Comparison of ENCODE assay signal across 11 cellular contexts in genomic region chr20:10647471-10647870, GRCh38. TPM values are rescaled to one million over a fixed set of nuclear protein-coding genes. Genes with fewer than 3 reads are reported as not detected.
A peak's percentile ranks its signal among the peaks of the same experiment; 100 is the strongest.
DNase-seq lines count a peak whose midpoint lies in the region; ATAC-seq and TF ChIP-seq lines count a peak whose summit lies in the region.
"Had no signal": no experiment of that assay in that cellular context is flagged by ENCODE, and none has a peak within 500 bp of the region (broad histone marks: within the 10 kb centered on the region; RNA-seq: fewer than 3 reads in every experiment).

No MANE protein-coding gene starts in this region.

- WGBS in esophagus muscularis mucosa = 79% methylated on average over 9 of the region's 9 CpGs

- peak overlapping the region; percentile 42 to 83 (median 82) for H3K27ac Mint-ChIP-seq in nephron
- H3K27ac Mint-ChIP-seq: effector memory CD8-positive, alpha-beta T cell; IgD-negative memory B cell; naive thymus-derived CD8-positive, alpha-beta T cell had no signal

- H3K4me1 Mint-ChIP-seq in nephron = peaks cover 90% of the 10 kb centered on the region
- H3K4me1 Mint-ChIP-seq: IgD-negative memory B cell had no signal

- intact Hi-C loops in esophagus muscularis mucosa (cut with DNase I) = loop anchor here (10.0 kb wide), 1 partner anchor 93 kb away; no protein-coding TSS in a partner anchor

- H3K9me3 ChIP-seq in esophagus muscularis mucosa = no peaks in the 10 kb centered on the region

- in situ Hi-C loops in astrocyte of the spinal cord (cut with HindIII; ENCODE audit: low sequenced_read_pairs) = no loop called here

- H3K4me3 ChIP-seq in GM06990 (replicated peaks; ENCODE audit: low read depth, low read length) = no peak overlapping the region
- H3K4me3 ChIP-seq in astrocyte of the spinal cord (ENCODE audit: low read depth, low read length) = no peak overlapping the region
- H3K4me3 ChIP-seq in esophagus muscularis mucosa = no peak overlapping the region

- H3K9me3 Mint-ChIP-seq in nephron = no peaks in the 10 kb centered on the region
- H3K9me3 Mint-ChIP-seq: effector memory CD8-positive, alpha-beta T cell; IgD-negative memory B cell; naive thymus-derived CD8-positive, alpha-beta T cell had no signal

- DNase-seq in GM06990 (ENCODE audit: extremely low read depth, insufficient read length) (no peak), astrocyte of the spinal cord (ENCODE audit: low read depth, low spot score) (no peak), esophagus muscularis mucosa (ENCODE audit: extremely low spot score) (no peak), C1 segment of cervical spinal cord (lab: John Stamatoyannopoulos, UW) (no peak), NCI-H2171 treated with DMSO at 0.1 percent for 48 hours (lab: John Stamatoyannopoulos, UW) (no peak)
- DNase-seq in stimulated activated naive CD4-positive, alpha-beta T cell treated with Interleukin-2 at 50 U/mL for 16 hours (lab: John Stamatoyannopoulos, UW) = no peak
- DNase-seq: effector memory CD8-positive, alpha-beta T cell; naive thymus-derived CD8-positive, alpha-beta T cell had no signal

- peak; percentile 42 for ATAC-seq in HG02642 (IDR thresholded peaks at IDR 0.05; ENCODE audit: poor library complexity, unreplicated experiment)
- ATAC-seq: effector memory CD8-positive, alpha-beta T cell; naive thymus-derived CD8-positive, alpha-beta T cell had no signal

- no peak overlapping the region for H3K4me3 Mint-ChIP-seq in nephron
- H3K4me3 Mint-ChIP-seq: effector memory CD8-positive, alpha-beta T cell; IgD-negative memory B cell; naive thymus-derived CD8-positive, alpha-beta T cell had no signal

- no peaks in the 10 kb centered on the region for H3K27me3 Mint-ChIP-seq in nephron (ENCODE audit: low read depth)

- peaks cover 93% of the 10 kb centered on the region for H3K36me3 Mint-ChIP-seq in nephron (ENCODE audit: low read depth)
- H3K36me3 Mint-ChIP-seq: IgD-negative memory B cell; naive thymus-derived CD8-positive, alpha-beta T cell had no signal

- no peaks in the 10 kb centered on the region for H3K36me3 ChIP-seq in GM06990 (ENCODE audit: control insufficient read depth, insufficient read depth, low read length)
- H3K36me3 ChIP-seq in esophagus muscularis mucosa = peaks cover 14 to 100% (median 70%) of the 10 kb centered on the region in 4 donors

- peaks cover 10 to 34% (median 15%) of the 10 kb centered on the region in 4 donors for H3K4me1 ChIP-seq in esophagus muscularis mucosa

- TF ChIP-seq EP300 in esophagus muscularis mucosa (IDR thresholded peaks at IDR 0.05) = no peak

- H3K27me3 ChIP-seq in GM06990 (replicated peaks; ENCODE audit: control insufficient read depth, insufficient read depth, low read length) (no peaks in the 10 kb centered on the region; the same call in 1 of the 2 replicates), esophagus muscularis mucosa (no peaks in the 10 kb centered on the region)

- H3K27ac ChIP-seq in esophagus muscularis mucosa (replicated peaks in 1 of 4) = peak overlapping the region in 1 of 4 donors; percentile 19

- TF ChIP-seq CTCF in GM06990 (IDR thresholded peaks at IDR 0.05; ENCODE audit: insufficient read depth, low read length, poor library complexity, severe bottlenecking) = peak; percentile 49
- peak; percentile 53 for TF ChIP-seq CTCF in astrocyte of the spinal cord (IDR thresholded peaks at IDR 0.05; ENCODE audit: low read depth, low read length)
- peak; percentile 36 to 55 (median 39) for TF ChIP-seq CTCF in nephron (IDR thresholded peaks at IDR 0.05; ENCODE audit: unreplicated experiment in 3 of 3)
- TF ChIP-seq CTCF in esophagus muscularis mucosa (IDR thresholded peaks at IDR 0.05) = peak in 1 of 3 experiments; percentile 21

- TF ChIP-seq POLR2A in esophagus muscularis mucosa (IDR thresholded peaks at IDR 0.05; ENCODE audit: low read depth) = no peak

RNA-seq across cellular contexts. Expression of gene JAG1, which starts 26.3 kb away (rescaled TPM):
- total RNA-seq in esophagus muscularis mucosa = 10 to 100 TPM; 30.7 to 41.9 (median 36.3) TPM
